Comparison of ENCODE assay signal across 8 cellular contexts in genomic region chr15:60399246-60399915, GRCh38. TPM values are rescaled to one million over a fixed set of nuclear protein-coding genes. Genes with fewer than 3 reads are reported as not detected.
DNase-seq lines count a peak whose midpoint lies in the region; ATAC-seq, FAIRE-seq and TF ChIP-seq lines count a peak whose summit lies in the region.

No MANE protein-coding gene starts in this region.

- H3K4me1 Mint-ChIP-seq in naive B cell, result peaks cover 23 to 24% (median 23%) of the 10 kb centered on the region in 3 donors

- no peaks in the 10 kb centered on the region for H3K36me3 Mint-ChIP-seq in naive B cell

- no peak for TF ChIP-seq CTCF in A549 (IDR thresholded peaks at IDR 0.05)
- TF ChIP-seq CTCF in bronchial epithelial cell (IDR thresholded peaks at IDR 0.05; ENCODE audit: insufficient read depth, low read length, severe bottlenecking), result no peak

- no peak for DNase-seq in A549 (ENCODE audit: low read depth in 1 of 2, low spot score in 1 of 2)
- no peak for DNase-seq in bronchial epithelial cell (ENCODE audit: low read depth)
- DNase-seq in naive B cell, result no peak
- no peak for DNase-seq in NCI-H510A treated with DMSO at 0.1 percent for 48 hours (lab: John Stamatoyannopoulos, UW)
- no peak for DNase-seq in dedifferentiated amniotic fluid mesenchymal stem cell (ENCODE audit: extremely low spot score)
- no peak for DNase-seq in germinal center (ENCODE audit: low spot score)

- H3K9me3 ChIP-seq in A549 (no peaks in the 10 kb centered on the region), HUES48 (ENCODE audit: control insufficient read depth, insufficient read depth, low read length) (no peaks in the 10 kb centered on the region)

- 0 out of 6 replicates have a peak, but pooled peaks of 1 of the 2 experiments have one; percentile 1 for ATAC-seq in A549
- no peak for ATAC-seq in naive B cell (ENCODE audit: low read depth in 2 of 2)
- ATAC-seq in HG03432 (IDR thresholded peaks at IDR 0.05; ENCODE audit: unreplicated experiment), result no peak

- H3K4me3 ChIP-seq in A549 (peak overlapping the region; percentile 88; the same call in 2 of the 3 replicates), HUES48 (ENCODE audit: low read depth, low read length) (peak overlapping the region; percentile 93), bronchial epithelial cell (ENCODE audit: low read depth, low read length) (peak overlapping the region; percentile 41)

- H3K27ac ChIP-seq in A549, result peak overlapping the region; percentile 97 to 99
- H3K27ac ChIP-seq in HUES48 (ENCODE audit: low read depth, low read length), result no peak overlapping the region

- TF ChIP-seq RAD21 in A549 (conservative IDR thresholded peaks at IDR 0.05 in 1 of 2, IDR thresholded peaks at IDR 0.05 in 1 of 2), result no peak

- H3K36me3 ChIP-seq in HUES48 (ENCODE audit: control insufficient read depth, insufficient read depth, low read length) (peaks cover 13% of the 10 kb centered on the region; the same call in 1 of the 2 replicates), bronchial epithelial cell (ENCODE audit: control insufficient read depth, insufficient read depth, low read length) (peaks cover 16% of the 10 kb centered on the region)

- POLR2A ChIA-PET in A549 (lab: Yijun Ruan, JAX), result interaction anchor here (1.0 to 10.2 kb wide), 15 partner anchors 8 to 66 kb away, joined by 3 to 152 read pairs (median 9); no protein-coding TSS in a partner anchor

- TF ChIP-seq EP300 in A549 (IDR thresholded peaks at IDR 0.05), result no peak

- no peaks in the 10 kb centered on the region for H3K9me3 Mint-ChIP-seq in naive B cell

- peak overlapping the region in 5 of 6 donors; percentile 6 to 97 (median 86) for H3K27ac Mint-ChIP-seq in naive B cell

- WGBS in A549 (ENCODE audit: missing lambda C conversion rate), result 4% methylated on average over 21 of the region's 21 CpGs

- CTCF ChIA-PET in A549 (lab: Yijun Ruan, JAX), result interaction anchor here (0.7 to 4.6 kb wide), 14 partner anchors 8 to 675 kb away, joined by 3 to 35 read pairs (median 4); no protein-coding TSS in a partner anchor

- H3K27me3 Mint-ChIP-seq in naive B cell, result no peaks in the 10 kb centered on the region

- peaks cover 16% of the 10 kb centered on the region for H3K27me3 ChIP-seq in HUES48 (ENCODE audit: control insufficient read depth, insufficient read depth, low read length)
- no peaks in the 10 kb centered on the region for H3K27me3 ChIP-seq in bronchial epithelial cell (ENCODE audit: control insufficient read depth, insufficient read depth, low read length)

- H3K4me1 ChIP-seq in A549, result peaks cover 55% of the 10 kb centered on the region
- H3K4me1 ChIP-seq in HUES48 (ENCODE audit: control insufficient read depth, insufficient read depth, low read length), result peaks cover 50% of the 10 kb centered on the region

- no peak for TF ChIP-seq POLR2A in A549 (IDR thresholded peaks at IDR 0.05; ENCODE audit: low read length)

- peak overlapping the region; percentile 87 to 96 (median 91) for H3K4me3 Mint-ChIP-seq in naive B cell

- peak overlapping the region; percentile 84 for H3K4me2 ChIP-seq in A549

- peak; percentile 56 for FAIRE-seq in A549 (lab: Jason Lieb, UNC)
- no peak for FAIRE-seq in bronchial epithelial cell (lab: Jason Lieb, UNC)

- H3K9ac ChIP-seq in HUES48 (ENCODE audit: low read depth, low read length), result 0 out of 2 replicates have a peak overlapping the region, but pooled peaks have one; percentile 13

TF ChIP-seq in A549, 52 proteins besides CTCF, POLR2A, EP300 and RAD21:
- TF ChIP-seq RNF2 (IDR thresholded peaks at IDR 0.05; ENCODE audit: borderline replicate concordance, low read depth), result no peak
- no peak for TF ChIP-seq NFE2L2 (conservative IDR thresholded peaks at IDR 0.05; ENCODE audit: low read length)
- TF ChIP-seq HEYL (CRISPR knock-in tag; IDR thresholded peaks at IDR 0.05), result no peak
- peak; percentile 58; the same call in 1 of the 2 replicates for TF ChIP-seq FOSB (CRISPR knock-in tag; IDR thresholded peaks at IDR 0.05)
- TF ChIP-seq JUN (IDR thresholded peaks at IDR 0.05), result peak in 1 of 2 experiments; percentile 33; a peak in 2 of 5 replicates
- TF ChIP-seq EHF (CRISPR knock-in tag; IDR thresholded peaks at IDR 0.05), result no peak
- TF ChIP-seq ZNF302 (CRISPR knock-in tag; IDR thresholded peaks at IDR 0.05), result peak; percentile 60; the same call in 1 of the 2 replicates
- no peak for TF ChIP-seq KDM1A (IDR thresholded peaks at IDR 0.05; ENCODE audit: low read depth)
- peak; percentile 52; the same call in 1 of the 2 replicates for TF ChIP-seq HOXA7 (CRISPR knock-in tag; IDR thresholded peaks at IDR 0.05)
- TF ChIP-seq E2F6 (IDR thresholded peaks at IDR 0.05; ENCODE audit: borderline replicate concordance, low read depth), result peak; percentile 72; the same call in 1 of the 2 replicates

RNA-seq across cellular contexts. Expression of gene ANXA2, which starts 1.6 kb away (rescaled TPM):
- 5,725 and 5,746 TPM in 2 replicates for polyA plus RNA-seq in A549 (2011; rRNA removed)
- polyA plus RNA-seq in A549 (2012; cell fraction: cytosol; rRNA removed), result 4,340 and 4,409 TPM in 2 replicates
- polyA plus RNA-seq in A549 (2012; cell fraction: nucleus; rRNA removed), result 2,599 and 4,127 TPM in 2 replicates
- polyA plus RNA-seq in A549 (2017; fragmentation: RNase III; extraction: RNeasy Plus Mini Kit Qiagen cat#74134 plus additional on column Dnase treatment), result 4,707 to 5,021 TPM (median 4,900 TPM) in 3 replicates
- polyA minus RNA-seq in A549 (2011; rRNA and poly(A)+ RNA removed), result 4,094 and 4,183 TPM in 2 replicates
- 4,627 and 5,325 TPM in 2 replicates for total RNA-seq in bronchial epithelial cell
- 100 to 1,000 TPM; 111 to 188 (median 148) TPM for polyA plus RNA-seq in naive B cell (ENCODE audit: low read depth in 6 of 6)

Comparison
In these comparisons a context has a peak if more than half of its experiments do, and no peak if none do; other contexts are left out.
1. H3K4me3 ChIP-seq: peak in every context shown above with its lines; median percentile 93 in HUES48; 88 in A549; 41 in bronchial epithelial cell.
2. RNA of gene ANXA2, which starts 1.6 kb away (polyA plus RNA-seq): 2,599 to 5,746 TPM in A549; 111 to 188 TPM in naive B cell; every median in the first group is over 10 times any median in the second.